In genomic region chr6:55776131-55776530, GRCh38 we compare ENCODE assay signal across 15 cellular contexts.
DNase-seq lines count a peak whose midpoint lies in the region; ATAC-seq and TF ChIP-seq lines count a peak whose summit lies in the region.
"Had no signal": no experiment of that assay in that cellular context is flagged by ENCODE, and none has a peak within 500 bp of the region (broad histone marks: within the 10 kb centered on the region; RNA-seq: fewer than 3 reads in every experiment).

No MANE protein-coding gene starts in this region.

- no peaks in the 10 kb centered on the region for H3K9me3 Mint-ChIP-seq in mesothelial cell of epicardium
- H3K9me3 Mint-ChIP-seq: HFFc6 had no signal

- peak overlapping the region; percentile 22 for H3K27ac Mint-ChIP-seq in mesothelial cell of epicardium
- H3K27ac Mint-ChIP-seq: HFFc6 had no signal

- peaks cover 2% of the 10 kb centered on the region for H3K27me3 Mint-ChIP-seq in mesothelial cell of epicardium (ENCODE audit: low read depth)

- CTCF ChIA-PET in HEK293 (lab: Yijun Ruan, JAX) = interaction anchor here (0.6 kb wide), 1 partner anchor 47 kb away, joined by 4 read pairs; no protein-coding TSS in a partner anchor
- CTCF ChIA-PET in Panc1 (lab: Charles Lee) = interaction anchor here (0.6 kb wide), 2 partner anchors 499 to 716 kb away, joined by 3 read pairs; no protein-coding TSS in a partner anchor

- intact Hi-C loops in Panc1 (cut with micrococcal nuclease; ENCODE audit: unreplicated experiment) (loop anchor here (10.0 kb wide), 1 partner anchor 109 kb away; no protein-coding TSS in a partner anchor), gastrocnemius medialis (cut with DNase I; ENCODE audit: low total_unique reads) (no loop called here)

- no peak for TF ChIP-seq CTCF in HEK293 (tag by site-specific recombination; IDR thresholded peaks at IDR 0.05)
- no peak for TF ChIP-seq CTCF in Panc1 (IDR thresholded peaks at IDR 0.05)
- TF ChIP-seq CTCF in mesothelial cell of epicardium (IDR thresholded peaks at IDR 0.05; ENCODE audit: unreplicated experiment) = no peak
- TF ChIP-seq CTCF in gastrocnemius medialis (IDR thresholded peaks at IDR 0.05 in 4 of 5, conservative IDR thresholded peaks at IDR 0.05 in 1 of 5) = no peak

- H3K4me1 Mint-ChIP-seq in mesothelial cell of epicardium = peaks cover 33% of the 10 kb centered on the region

- in situ Hi-C loops in Panc1 (cut with HindIII; ENCODE audit: low pct_unique_long_range_greater_than_20kb, low sequenced_read_pairs) (no loop called here), gastrocnemius medialis (cut with MboI; ENCODE audit: low sequenced_read_pairs in 4 of 4) (no loop called here)

- H3K27ac ChIP-seq in HEK293 (ENCODE audit: extremely low read depth, low read depth, low read length) (no peak overlapping the region), Panc1 (ENCODE audit: low read length) (peak overlapping the region; percentile 82), gastrocnemius medialis (no peak overlapping the region)
- H3K27ac ChIP-seq: 22Rv1, BLaER1 had no signal

- no peak for TF ChIP-seq POLR2A in gastrocnemius medialis (IDR thresholded peaks at IDR 0.05)

- H3K4me3 Mint-ChIP-seq in mesothelial cell of epicardium = no peak overlapping the region
- H3K4me3 Mint-ChIP-seq: HFFc6 had no signal

- no TSS peak for BruUV-seq in Panc1 (replicated peaks; lab: Mats Ljungman, UMichigan)

- H3K36me3 ChIP-seq in HEK293 (ENCODE audit: control insufficient read depth in 2 of 2, insufficient read depth in 1 of 2, low read length in 2 of 2) = no peaks in the 10 kb centered on the region
- H3K36me3 ChIP-seq in Panc1 (ENCODE audit: control insufficient read depth, insufficient read depth, low read length) = no peaks in the 10 kb centered on the region; the same call in 1 of the 2 replicates
- H3K36me3 ChIP-seq in gastrocnemius medialis = no peaks in the 10 kb centered on the region
- H3K36me3 ChIP-seq: BLaER1, HAP-1 had no signal

- H3K4me1 ChIP-seq in HEK293 (ENCODE audit: control insufficient read depth, insufficient read depth, low read length) (peaks cover 21% of the 10 kb centered on the region), Panc1 (ENCODE audit: control insufficient read depth, insufficient read depth, low read length) (peaks cover 28% of the 10 kb centered on the region; the same call in 1 of the 2 replicates), gastrocnemius medialis (no peaks in the 10 kb centered on the region)
- H3K4me1 ChIP-seq: HAP-1 had no signal

- POLR2A ChIA-PET in HEK293 (lab: Yijun Ruan, JAX) = no interaction called here
- POLR2A ChIA-PET in Panc1 (lab: Charles Lee) = interaction anchor here (0.7 kb wide), 2 partner anchors 123 to 240 kb away, joined by 3 to 6 read pairs; no protein-coding TSS in a partner anchor

- H3K36me3 Mint-ChIP-seq in mesothelial cell of epicardium = no peaks in the 10 kb centered on the region

- H3K27me3 ChIP-seq in Panc1 (ENCODE audit: control insufficient read depth, insufficient read depth, low read length) (no peaks in the 10 kb centered on the region), gastrocnemius medialis (no peaks in the 10 kb centered on the region)
- H3K27me3 ChIP-seq: BLaER1 had no signal

- DNase-seq in NCI-H1105 treated with DMSO at 0.1 percent for 48 hours (lab: John Stamatoyannopoulos, UW) = peak; percentile 39
- DNase-seq in NCI-H1105 (lab: John Stamatoyannopoulos, UW) = no peak
- DNase-seq in Panc1 (ENCODE audit: low read depth, low spot score) = no peak
- no peak for DNase-seq in mesothelial cell of epicardium (ENCODE audit: low spot score in 2 of 2, unreplicated experiment in 2 of 2)
- no peak for DNase-seq in gastrocnemius medialis
- DNase-seq in DMS153 treated with DMSO at 0.1 percent for 48 hours (lab: John Stamatoyannopoulos, UW; ENCODE audit: unreplicated experiment) = no peak
- DNase-seq: GF-D8, GOT3, HFFc6 had no signal

- ATAC-seq in Panc1 = peak; percentile 44; the same call in 1 of the 2 replicates
- ATAC-seq in gastrocnemius medialis = no peak
- no peak for ATAC-seq in HG03097 (IDR thresholded peaks at IDR 0.05; ENCODE audit: low FRiP score, unreplicated experiment)
- ATAC-seq: HepG2 had no signal

- no peaks in the 10 kb centered on the region for H3K9me3 ChIP-seq in HEK293 (ENCODE audit: control insufficient read depth, insufficient read depth, low read depth, low read length)
- H3K9me3 ChIP-seq in Panc1 (ENCODE audit: control insufficient read depth, insufficient read depth, low read depth, low read length) = no peaks in the 10 kb centered on the region
- H3K9me3 ChIP-seq in gastrocnemius medialis = no peaks in the 10 kb centered on the region
- H3K9me3 ChIP-seq: BLaER1, HAP-1 had no signal

- no peak overlapping the region for H3K4me3 ChIP-seq in HEK293 (ENCODE audit: low read depth, low read length)
- no peak overlapping the region for H3K4me3 ChIP-seq in Panc1 (ENCODE audit: low read depth in 2 of 2, low read length in 2 of 2)
- no peak overlapping the region for H3K4me3 ChIP-seq in gastrocnemius medialis
- H3K4me3 ChIP-seq: BLaER1, HAP-1 had no signal

TF ChIP-seq in HEK293, 187 proteins besides CTCF, POLR2A, EP300 and RAD21:
- TF ChIP-seq GLI2 (tag by site-specific recombination; IDR thresholded peaks at IDR 0.05; ENCODE audit: borderline replicate concordance, low read depth) = no peak
- TF ChIP-seq KLF10 (tag by site-specific recombination; IDR thresholded peaks at IDR 0.05) = no peak
- no peak for TF ChIP-seq ZNF555 (tag by site-specific recombination; conservative IDR thresholded peaks at IDR 0.05)
- TF ChIP-seq BCL11B (tag by site-specific recombination; IDR thresholded peaks at IDR 0.05; ENCODE audit: low read depth) = no peak
- no peak for TF ChIP-seq EGR2 (tag by site-specific recombination; IDR thresholded peaks at IDR 0.05; ENCODE audit: low read depth)
- TF ChIP-seq ZNF549 (tag by site-specific recombination; IDR thresholded peaks at IDR 0.05) = 0 out of 2 replicates have a peak, but pooled peaks have one; percentile 21
- peak; percentile 80 for TF ChIP-seq ZNF2 (tag by site-specific recombination; IDR thresholded peaks at IDR 0.05)
- no peak for TF ChIP-seq ZNF174 (tag by site-specific recombination; IDR thresholded peaks at IDR 0.05)
- TF ChIP-seq SCRT1 (tag by site-specific recombination; IDR thresholded peaks at IDR 0.05; ENCODE audit: borderline replicate concordance) = no peak
- TF ChIP-seq ZNF548 (tag by site-specific recombination; IDR thresholded peaks at IDR 0.05) = no peak
- TF ChIP-seq PRDM6 (tag by site-specific recombination; IDR thresholded peaks at IDR 0.05) = peak; percentile 85
- no peak for TF ChIP-seq MEIS1 (CRISPR knock-in tag; IDR thresholded peaks at IDR 0.05; ENCODE audit: borderline replicate concordance)
- no peak for TF ChIP-seq ZNF354C (tag by site-specific recombination; IDR thresholded peaks at IDR 0.05; ENCODE audit: borderline replicate concordance, low read depth)
- no peak for TF ChIP-seq ZBTB7A (tag by site-specific recombination; IDR thresholded peaks at IDR 0.05; ENCODE audit: low read depth)
- no peak for TF ChIP-seq ZNF645 (tag by site-specific recombination; IDR thresholded peaks at IDR 0.05)
- TF ChIP-seq ZNF112 (tag by site-specific recombination; IDR thresholded peaks at IDR 0.05) = no peak
- no peak for TF ChIP-seq PBX3 (CRISPR knock-in tag; IDR thresholded peaks at IDR 0.05)
- no peak for TF ChIP-seq ZNF785 (tag by site-specific recombination; IDR thresholded peaks at IDR 0.05)
- TF ChIP-seq ZNF138 (tag by site-specific recombination; IDR thresholded peaks at IDR 0.05; ENCODE audit: borderline replicate concordance) = no peak
- no peak for TF ChIP-seq ZNF211 (tag by site-specific recombination; IDR thresholded peaks at IDR 0.05; ENCODE audit: low read depth)
- TF ChIP-seq RBAK (tag by site-specific recombination; IDR thresholded peaks at IDR 0.05) = no peak
- no peak for TF ChIP-seq ZNF623 (tag by site-specific recombination; IDR thresholded peaks at IDR 0.05)
- no peak for TF ChIP-seq ZNF426 (tag by site-specific recombination; IDR thresholded peaks at IDR 0.05)
